ENCODE assay signal across 2 cellular contexts in genomic region chr1:67711150-67711849, GRCh38.
TF ChIP-seq lines count a peak whose summit lies in the region.

No MANE protein-coding gene starts in this region.

TF ChIP-seq in endothelial cell of umbilical vein, 7 proteins besides CTCF, POLR2A, EP300 and RAD21 (continued from another document):
- no peak for TF ChIP-seq MAX (IDR thresholded peaks at IDR 0.05; ENCODE audit: insufficient read depth, insufficient read length)
TF ChIP-seq in endothelial cell of umbilical vein: peak in this region for 0.

TF ChIP-seq in HEK293T, 16 proteins besides CTCF, POLR2A, EP300 and RAD21 (continued from another document):
- TF ChIP-seq CTBP1 (IDR thresholded peaks at IDR 0.05; ENCODE audit: borderline replicate concordance), result no peak
- no peak for TF ChIP-seq NFRKB (IDR thresholded peaks at IDR 0.05)
- TF ChIP-seq ARNT (IDR thresholded peaks at IDR 0.05), result no peak
- no peak for TF ChIP-seq TARDBP (IDR thresholded peaks at IDR 0.05)
- no peak for TF ChIP-seq SUZ12 (IDR thresholded peaks at IDR 0.05)
- TF ChIP-seq L3MBTL2 (conservative IDR thresholded peaks at IDR 0.05), result no peak
- no peak for TF ChIP-seq FOXK2 (IDR thresholded peaks at IDR 0.05)
